ENCODE assay signal across 8 cellular contexts in the genomic region with DNA sequence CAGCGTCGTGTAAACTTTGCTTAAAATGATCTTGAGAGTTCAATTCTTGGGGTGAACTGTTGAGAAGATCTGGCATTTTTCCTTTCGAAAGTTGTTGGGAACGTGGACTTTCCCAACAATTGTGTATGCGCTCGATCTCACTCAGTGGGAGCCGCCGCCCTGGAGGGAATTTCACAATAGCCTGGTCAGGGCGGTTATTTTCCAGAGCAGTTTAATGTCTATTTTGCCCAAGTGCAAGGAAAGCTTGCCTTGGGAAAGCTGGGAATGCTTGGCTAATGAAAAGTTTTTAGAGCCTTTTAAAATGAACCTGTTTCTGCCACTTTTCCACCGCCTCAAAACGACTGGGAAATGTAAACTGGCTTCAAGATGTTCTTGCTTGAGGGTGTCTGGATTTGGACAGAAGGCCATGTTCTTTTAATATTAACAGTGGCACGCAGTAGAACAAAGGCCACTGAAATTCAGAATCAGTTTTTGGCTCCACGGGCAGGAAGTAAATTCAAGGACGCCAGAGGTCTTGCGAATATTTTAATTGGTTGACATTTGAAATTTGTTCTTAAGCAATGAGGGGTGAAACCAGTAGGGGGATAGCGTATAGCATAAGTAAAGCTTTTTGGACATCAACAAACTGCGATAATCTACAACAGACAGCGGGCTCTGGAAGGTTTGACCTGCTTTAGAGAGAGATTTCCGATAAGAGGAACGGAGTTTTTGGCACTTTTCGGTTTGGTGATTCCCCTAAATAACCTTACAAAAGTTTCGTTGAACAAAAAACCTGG. TPM values are rescaled to one million over a fixed set of nuclear protein-coding genes. Genes with fewer than 3 reads are reported as not detected.
DNase-seq lines count a peak whose midpoint lies in the region; ATAC-seq, FAIRE-seq and TF ChIP-seq lines count a peak whose summit lies in the region.

No MANE protein-coding gene starts in this region.

- H3K36me3 ChIP-seq in A673 (ENCODE audit: insufficient read depth, low read length, poor library complexity, severe bottlenecking) (no peaks in the 10 kb centered on the region), OCI-LY7 (ENCODE audit: insufficient read depth, low read length) (peaks cover 1% of the 10 kb centered on the region)

- DNase-seq in A673 (ENCODE audit: low spot score), result peak; percentile 87
- peak; percentile 89 for DNase-seq in OCI-LY7 (ENCODE audit: low spot score)
- DNase-seq in astrocyte of the cerebellum (ENCODE audit: low read depth), result peak; percentile 72
- peak in 2 of 3 donors; percentile 83 to 90 for DNase-seq in right cardiac atrium
- DNase-seq in retina, result peak; percentile 78
- DNase-seq in HTR-8/SVneo (ENCODE audit: insufficient read length, low spot score), result no peak

- in situ Hi-C loops in astrocyte of the cerebellum (cut with HindIII; ENCODE audit: low sequenced_read_pairs), result loop anchor here (5.0 kb wide), 1 partner anchor 35 kb away; no protein-coding TSS in a partner anchor

- FAIRE-seq in HTR-8/SVneo (lab: Jason Lieb, UNC), result no peak

- H3K9me3 ChIP-seq in A673 (ENCODE audit: low read depth, low read length, poor library complexity, severe bottlenecking) (no peaks in the 10 kb centered on the region), OCI-LY7 (ENCODE audit: low read length) (peaks cover 8% of the 10 kb centered on the region; the same call in 1 of the 2 replicates), right cardiac atrium (ENCODE audit: control insufficient read depth, low read length) (no peaks in the 10 kb centered on the region)

- H3K4me1 ChIP-seq in A673 (ENCODE audit: insufficient read depth, low read length, poor library complexity, severe bottlenecking), result peaks cover 19% of the 10 kb centered on the region
- H3K4me1 ChIP-seq in OCI-LY7 (ENCODE audit: insufficient read depth, low read length, poor library complexity, severe bottlenecking), result peaks cover 31% of the 10 kb centered on the region
- peaks cover 3% of the 10 kb centered on the region for H3K4me1 ChIP-seq in right cardiac atrium (ENCODE audit: control insufficient read depth, insufficient read depth, low read length)

- peak overlapping the region; percentile 89 for H3K4me2 ChIP-seq in OCI-LY7 (ENCODE audit: low read length)

- H3K27me3 ChIP-seq in A673 (replicated peaks; ENCODE audit: insufficient read depth, low read depth, low read length, poor library complexity) (no peaks in the 10 kb centered on the region), right cardiac atrium (ENCODE audit: control insufficient read depth, insufficient read depth) (no peaks in the 10 kb centered on the region)

- CTCF ChIA-PET in A673 (lab: Charles Lee), result interaction anchor here (0.7 to 1.5 kb wide), 2 partner anchors 16 to 41 kb away, joined by 3 to 5 read pairs; no protein-coding TSS in a partner anchor
- CTCF ChIA-PET in OCI-LY7 (lab: Charles Lee; ENCODE audit: unreplicated experiment), result interaction anchor here (0.6 to 1.6 kb wide), 4 partner anchors 10 to 276 kb away, joined by 4 to 8 read pairs (median 4); no protein-coding TSS in a partner anchor

- peak overlapping the region; percentile 98 for H3K27ac ChIP-seq in A673 (ENCODE audit: low read depth, low read length, poor library complexity, severe bottlenecking)
- H3K27ac ChIP-seq in OCI-LY7 (ENCODE audit: low read depth, low read length, poor library complexity, severe bottlenecking), result peak overlapping the region; percentile 95
- peak overlapping the region; percentile 97 for H3K27ac ChIP-seq in right cardiac atrium (ENCODE audit: low read length)

- peaks cover 36% of the 10 kb centered on the region for H3K79me2 ChIP-seq in OCI-LY7 (ENCODE audit: insufficient read depth, low read depth, low read length)

- BruUV-seq in A673 (replicated peaks; lab: Mats Ljungman, UMichigan), result no TSS peak
- TSS peak; percentile 80 for BruUV-seq in OCI-LY7 (replicated peaks; lab: Mats Ljungman, UMichigan)

- POLR2A ChIA-PET in A673 (lab: Charles Lee; ENCODE audit: low non-redundant PET) (no interaction called here), OCI-LY7 (lab: Charles Lee) (interaction anchor here (0.6 to 4.3 kb wide), 11 partner anchors 8 to 664 kb away, joined by 3 to 19 read pairs (median 5); partner anchors contain the start of genes ALS2, NIF3L1 and PPIL3)

- peak; percentile 40; the same call in 1 of the 2 replicates for TF ChIP-seq CTCF in A673 (conservative IDR thresholded peaks at IDR 0.05; ENCODE audit: low read depth, low read length)
- TF ChIP-seq CTCF in OCI-LY7 (conservative IDR thresholded peaks at IDR 0.05; ENCODE audit: low read length), result peak; percentile 64
- TF ChIP-seq CTCF in astrocyte of the cerebellum (IDR thresholded peaks at IDR 0.05; ENCODE audit: low read depth, low read length, missing control alignments), result peak; percentile 39

- H4K20me1 ChIP-seq in OCI-LY7 (ENCODE audit: insufficient read depth, low read length), result no peaks in the 10 kb centered on the region

- H3K9me2 ChIP-seq in OCI-LY7 (ENCODE audit: insufficient read depth, low read length), result no peaks in the 10 kb centered on the region

- peak overlapping the region; percentile 76 for H3K4me3 ChIP-seq in A673 (ENCODE audit: low read depth, low read length, poor library complexity, severe bottlenecking)
- H3K4me3 ChIP-seq in GM08714 (ENCODE audit: low read length), result peak overlapping the region; percentile 100
- H3K4me3 ChIP-seq in OCI-LY7 (ENCODE audit: low read depth, low read length, poor library complexity, severe bottlenecking), result peak overlapping the region; percentile 81
- peak overlapping the region; percentile 60 for H3K4me3 ChIP-seq in astrocyte of the cerebellum (ENCODE audit: low read depth, low read length)
- peak overlapping the region; percentile 77 for H3K4me3 ChIP-seq in right cardiac atrium (ENCODE audit: low read length)

- intact Hi-C loops in A673 (cut with micrococcal nuclease; ENCODE audit: unreplicated experiment) (loop anchor here (2.0 to 10.0 kb wide), 3 partner anchors 34 to 302 kb away; partner anchors contain the start of genes BZW1, HYCC2 and NDUFB3), OCI-LY7 (cut with micrococcal nuclease; ENCODE audit: unreplicated experiment) (loop anchor here (2.0 to 5.0 kb wide), 2 partner anchors 306 to 405 kb away; partner anchors contain the start of gene BZW1), right cardiac atrium (cut with DNase I) (loop anchor here in 3 of 4 donors (5.0 kb wide), 2 partner anchors 35 to 40 kb away; no protein-coding TSS in a partner anchor)

- ATAC-seq in HG03432 (IDR thresholded peaks at IDR 0.05; ENCODE audit: unreplicated experiment) (peak; percentile 23), right cardiac atrium (peak; percentile 42 to 62)

- H2AFZ ChIP-seq in OCI-LY7 (ENCODE audit: low read length), result peak overlapping the region; percentile 63; the same call in 1 of the 2 replicates

- under 1% methylated on average over 22 of the region's 22 CpGs for WGBS in right cardiac atrium

RNA-seq across cellular contexts. Expression of gene CFLAR, which starts 1.2 kb away (rescaled TPM):
- total RNA-seq in A673 (2021), result 55.1 and 57.5 TPM in 2 replicates
- 42.8 and 55.8 TPM in 2 replicates for total RNA-seq in OCI-LY7 (2014; rRNA removed; shearing (Covaris generic))
- total RNA-seq in OCI-LY7 (2022), result 82.5 and 91.9 TPM in 2 replicates
- 100 to 1,000 TPM; 232 to 310 (median 267) TPM for total RNA-seq in right cardiac atrium
- polyA plus RNA-seq in right cardiac atrium, result 134 TPM

RNA-seq across cellular contexts. Expression of gene NDUFB3, which starts 45.3 kb away (rescaled TPM):
- 119 and 120 TPM in 2 replicates for total RNA-seq in A673 (2021)
- total RNA-seq in OCI-LY7 (2014; rRNA removed; shearing (Covaris generic)), result 90.5 and 134 TPM in 2 replicates
- 107 and 115 TPM in 2 replicates for total RNA-seq in OCI-LY7 (2022)
- total RNA-seq in right cardiac atrium, result 100 to 1,000 TPM; 296 to 384 (median 313) TPM
- 503 TPM for polyA plus RNA-seq in right cardiac atrium

RNA-seq across cellular contexts. Expression of gene HYCC2, which starts 45.7 kb away (rescaled TPM):
- total RNA-seq in A673 (2021) (15.5 and 18.4 TPM in 2 replicates), OCI-LY7 (2022) (22.0 and 27.5 TPM in 2 replicates), right cardiac atrium (10 to 100 TPM in 3 of 4 donors, 1 to 10 TPM in 1; 9.7 to 17.2 (median 13.4) TPM)
- total RNA-seq in OCI-LY7 (2014; rRNA removed; shearing (Covaris generic)), result 8.6 and 8.8 TPM in 2 replicates
- polyA plus RNA-seq in right cardiac atrium, result 3.1 TPM
